15 cellular contexts compared by ENCODE assay signal in genomic region chr3:117920240-117920923, GRCh38.
"Had no signal": no experiment of that assay in that cellular context is flagged by ENCODE, and none has a peak within 500 bp of the region (broad histone marks: within the 10 kb centered on the region; RNA-seq: fewer than 3 reads in every experiment).

No MANE protein-coding gene starts in this region.

- H3K4me1 ChIP-seq: colonic mucosa, heart right ventricle, tibial artery had no signal

- H3K27me3 Mint-ChIP-seq: stimulated activated memory B cell treated with anti-CD40 and anti-IgM and Interleukin-4, amounts not matched to agents 10 μg/mL and 1 μg/mL and 100 μg/mL, for 72 hours had no signal

- H3K9me3 ChIP-seq: colonic mucosa, heart right ventricle, neutrophil, tibial artery had no signal

- H3K36me3 ChIP-seq: colonic mucosa, heart right ventricle, neutrophil, tibial artery had no signal

- DNase-seq: activated CD4-positive, alpha-beta T cell treated with anti-CD3 and anti-CD28 coated beads for 4 hours; activated CD8-positive, alpha-beta memory T cell treated with anti-CD3 and anti-CD28 coated beads, Interleukin-2, amount 50 U/mL, for 48 hours; activated CD8-positive, alpha-beta T cell treated with anti-CD3 and anti-CD28 coated beads, Interleukin-2, amount 10 ng/mL, durations not matched to agents 7 days and 5 days; activated naive CD4-positive, alpha-beta T cell; aorta; colonic mucosa; foreskin melanocyte; heart right ventricle; posterior cingulate gyrus; right cardiac atrium; tibial artery had no signal

- H3K27ac Mint-ChIP-seq: activated CD8-positive, alpha-beta T cell treated with anti-CD3 and anti-CD28 coated beads, Interleukin-2, amount 10 ng/mL, durations not matched to agents 7 days and 5 days; activated T-helper 1 cell treated with anti-CD3 and anti-CD28 coated beads, Interleukin-12 subunit alpha, Interleukin-12 subunit beta, Interleukin-2, Interleukin-4 antibody, amounts not matched to agents 30 ng/mL and 10 ng/mL and 1 ng/mL, durations not matched to agents 14 hours and 24 hours and 36 hours; stimulated activated memory B cell treated with anti-CD40 and anti-IgM and Interleukin-4, amounts not matched to agents 10 μg/mL and 1 μg/mL and 100 μg/mL, for 72 hours had no signal

- H3K4me3 ChIP-seq: colonic mucosa, heart right ventricle, tibial artery had no signal

- H3K4me3 Mint-ChIP-seq: activated CD8-positive, alpha-beta T cell treated with anti-CD3 and anti-CD28 coated beads, Interleukin-2, amount 10 ng/mL, durations not matched to agents 7 days and 5 days; activated T-helper 1 cell treated with anti-CD3 and anti-CD28 coated beads, Interleukin-12 subunit alpha, Interleukin-12 subunit beta, Interleukin-2, Interleukin-4 antibody, amounts not matched to agents 30 ng/mL and 10 ng/mL and 1 ng/mL, durations not matched to agents 14 hours and 24 hours and 36 hours; stimulated activated memory B cell treated with anti-CD40 and anti-IgM and Interleukin-4, amounts not matched to agents 10 μg/mL and 1 μg/mL and 100 μg/mL, for 72 hours had no signal

- H3K9me3 Mint-ChIP-seq: activated T-helper 1 cell treated with anti-CD3 and anti-CD28 coated beads, Interleukin-12 subunit alpha, Interleukin-12 subunit beta, Interleukin-2, Interleukin-4 antibody, amounts not matched to agents 30 ng/mL and 10 ng/mL and 1 ng/mL, durations not matched to agents 14 hours and 24 hours and 36 hours; stimulated activated memory B cell treated with anti-CD40 and anti-IgM and Interleukin-4, amounts not matched to agents 10 μg/mL and 1 μg/mL and 100 μg/mL, for 72 hours had no signal

- H3K27ac ChIP-seq: colonic mucosa, heart right ventricle, neutrophil, tibial artery, VCaP had no signal

- H3K4me1 Mint-ChIP-seq: stimulated activated memory B cell treated with anti-CD40 and anti-IgM and Interleukin-4, amounts not matched to agents 10 μg/mL and 1 μg/mL and 100 μg/mL, for 72 hours had no signal

- H3K27me3 ChIP-seq: colonic mucosa, heart right ventricle, neutrophil, tibial artery had no signal

- H3K36me3 Mint-ChIP-seq: stimulated activated memory B cell treated with anti-CD40 and anti-IgM and Interleukin-4, amounts not matched to agents 10 μg/mL and 1 μg/mL and 100 μg/mL, for 72 hours had no signal
